In genomic region chr7:24141876-24142509, GRCh38 we compare ENCODE assay signal across 23 cellular contexts.
DNase-seq lines count a peak whose midpoint lies in the region; TF ChIP-seq lines count a peak whose summit lies in the region.
"Had no signal": no experiment of that assay in that cellular context is flagged by ENCODE, and none has a peak within 500 bp of the region (broad histone marks: within the 10 kb centered on the region; RNA-seq: fewer than 3 reads in every experiment).

No MANE protein-coding gene starts in this region.

- 6 to 9% methylated on average over 15 of the region's 15 CpGs for WGBS in GM23248 (ENCODE audit: low coverage in 1 of 2, low lambda C conversion rate in 2 of 2, missing lambda C conversion rate in 2 of 2), 2 experiments
- WGBS in mammary epithelial cell (ENCODE audit: low coverage, missing lambda C conversion rate): 29% methylated on average over 13 of the region's 15 CpGs

- no peaks in the 10 kb centered on the region for H3K79me2 ChIP-seq in GM23248 (ENCODE audit: insufficient read depth)
- no peaks in the 10 kb centered on the region for H3K79me2 ChIP-seq in mammary epithelial cell (ENCODE audit: insufficient read depth, low read length)

- no TSS peak for BruUV-seq in mammary epithelial cell (replicated peaks; lab: Mats Ljungman, UMichigan)

- intact Hi-C loops in mammary epithelial cell (cut with micrococcal nuclease): no loop called here

- H3K4me3 ChIP-seq in GM23248 (no peak overlapping the region), mammary epithelial cell (replicated peaks in 1 of 3; ENCODE audit: insufficient read depth in 1 of 3, low read depth in 2 of 3, low read length in 3 of 3) (no peak overlapping the region)
- H3K4me3 ChIP-seq: BLaER1, SK-N-MC had no signal

- in situ Hi-C loops in GM23248 (cut with MboI) (no loop called here), mammary epithelial cell (cut with MboI; ENCODE audit: low sequenced_read_pairs in 2 of 2) (no loop called here)

- no peaks in the 10 kb centered on the region for H3F3A ChIP-seq in GM23248 (ENCODE audit: insufficient read depth)

- H3K9ac ChIP-seq in GM23248 (no peak overlapping the region), mammary epithelial cell (ENCODE audit: insufficient read depth, low read length) (no peak overlapping the region)
- H3K9ac ChIP-seq: BLaER1 had no signal

- H4K20me1 ChIP-seq in GM23248 (ENCODE audit: insufficient read depth): no peaks in the 10 kb centered on the region
- H4K20me1 ChIP-seq in mammary epithelial cell (ENCODE audit: insufficient read depth, low read length): no peaks in the 10 kb centered on the region
- H4K20me1 ChIP-seq: BLaER1 had no signal

- H3K36me3 ChIP-seq in GM23248 (ENCODE audit: low read depth) (no peaks in the 10 kb centered on the region), mammary epithelial cell (ENCODE audit: insufficient read depth, low read length) (no peaks in the 10 kb centered on the region)
- H3K36me3 ChIP-seq: BLaER1 had no signal

- CTCF ChIA-PET in mammary epithelial cell (lab: Charles Lee; ENCODE audit: low non-redundant PET): interaction anchor here (0.6 kb wide), 1 partner anchor 203 kb away, joined by 3 read pairs; no protein-coding TSS in a partner anchor

- no peaks in the 10 kb centered on the region for H3K9me3 ChIP-seq in GM23248 (ENCODE audit: low read depth)
- H3K9me3 ChIP-seq in mammary epithelial cell (replicated peaks; ENCODE audit: insufficient read depth, low read length): no peaks in the 10 kb centered on the region

- H3K4me1 ChIP-seq in GM23248 (ENCODE audit: insufficient read depth): no peaks in the 10 kb centered on the region
- H3K4me1 ChIP-seq in mammary epithelial cell (ENCODE audit: insufficient read depth, low read length): no peaks in the 10 kb centered on the region

- H3K9me2 ChIP-seq in GM23248 (ENCODE audit: insufficient read depth): no peaks in the 10 kb centered on the region

- H2AFZ ChIP-seq in GM23248 (0 out of 2 replicates have a peak overlapping the region, but pooled peaks have one; percentile 24), mammary epithelial cell (ENCODE audit: low read depth, low read length) (peak overlapping the region; percentile 1)

- DNase-seq in Ammon's horn (ENCODE audit: low spot score): peak; percentile 21
- peak; percentile 13 for DNase-seq in GM23248
- DNase-seq in mammary epithelial cell: peak; percentile 2
- DNase-seq in retina: peak; percentile 38
- DNase-seq in effector CD8-positive, alpha-beta T cell (lab: John Stamatoyannopoulos, UW): no peak
- DNase-seq in NCI-H1105 (lab: John Stamatoyannopoulos, UW): no peak
- DNase-seq in cerebellar nuclear complex (lab: John Stamatoyannopoulos, UW): no peak
- DNase-seq: CD4-positive, alpha-beta T cell; COR-L47; DMS79 treated with DMSO at 0.1 percent for 48 hours; GOT3; HCEC 1CT; Kasumi-1; NCI-H1092; NCI-H1436 treated with DMSO at 0.1 percent for 48 hours; NCI-H1930; NCI-H2227 treated with DMSO at 0.1 percent for 48 hours; NCI-H510A treated with DMSO at 0.1 percent for 48 hours; NCI-H774; RPMI8226; SHP77 had no signal

- H3K27ac ChIP-seq in GM23248 (no peak overlapping the region), mammary epithelial cell (ENCODE audit: insufficient read depth, low read depth, low read length) (no peak overlapping the region)
- H3K27ac ChIP-seq: BLaER1, SK-N-MC had no signal

- TF ChIP-seq CTCF in mammary epithelial cell (conservative IDR thresholded peaks at IDR 0.05 in 1 of 2, IDR thresholded peaks at IDR 0.05 in 1 of 2; ENCODE audit: extremely low read depth in 1 of 2, insufficient read depth in 1 of 2, low read depth in 1 of 2, low read length in 2 of 2): no peak

- H3K27me3 ChIP-seq in GM23248 (replicated peaks; ENCODE audit: insufficient read depth) (peaks cover 5% of the 10 kb centered on the region; the same call in 1 of the 2 replicates), mammary epithelial cell (ENCODE audit: insufficient read depth, low read length) (peaks cover 2% of the 10 kb centered on the region)
- H3K27me3 ChIP-seq: BLaER1 had no signal

- H3K4me2 ChIP-seq in GM23248 (ENCODE audit: unreplicated experiment) (no peak overlapping the region), mammary epithelial cell (ENCODE audit: insufficient read depth, low read depth, low read length) (no peak overlapping the region)
- H3K4me2 ChIP-seq: BLaER1 had no signal

- dilution Hi-C loops in mammary epithelial cell (cut with HindIII; ENCODE audit: low sequenced_read_pairs): no loop called here

Comparison
In these comparisons a context has a peak if more than half of its experiments do, and no peak if none do; other contexts are left out.
1. DNase-seq: peak in Ammon's horn (single experiment), GM23248 (single experiment), mammary epithelial cell (single experiment) and retina (single experiment); none in effector CD8-positive, alpha-beta T cell (single experiment), NCI-H1105 (single experiment) and cerebellar nuclear complex (0 of 2).